ENCODE assay signal across 2 cellular contexts in genomic region chr9:87501806-87502205, GRCh38.
TF ChIP-seq lines count a peak whose summit lies in the region.

No MANE protein-coding gene starts in this region.

TF ChIP-seq in K562, 482 proteins besides CTCF, POLR2A, EP300 and RAD21:
- TF ChIP-seq ETV1 (tag; conservative IDR thresholded peaks at IDR 0.05; ENCODE audit: low read depth) (no peak), RCOR1 (IDR thresholded peaks at IDR 0.05; ENCODE audit: borderline replicate concordance in 1 of 2, low read depth in 2 of 2, low read length in 2 of 2) (no peak), HIVEP1 (CRISPR knock-in tag; IDR thresholded peaks at IDR 0.05) (no peak), ETV6 (IDR thresholded peaks at IDR 0.05; ENCODE audit: borderline replicate concordance in 1 of 2, low read depth in 2 of 2, low read length in 1 of 2) (no peak), ETV6 (CRISPR knock-in tag; IDR thresholded peaks at IDR 0.05; ENCODE audit: borderline replicate concordance) (no peak)
- TF ChIP-seq, protein P1, sequence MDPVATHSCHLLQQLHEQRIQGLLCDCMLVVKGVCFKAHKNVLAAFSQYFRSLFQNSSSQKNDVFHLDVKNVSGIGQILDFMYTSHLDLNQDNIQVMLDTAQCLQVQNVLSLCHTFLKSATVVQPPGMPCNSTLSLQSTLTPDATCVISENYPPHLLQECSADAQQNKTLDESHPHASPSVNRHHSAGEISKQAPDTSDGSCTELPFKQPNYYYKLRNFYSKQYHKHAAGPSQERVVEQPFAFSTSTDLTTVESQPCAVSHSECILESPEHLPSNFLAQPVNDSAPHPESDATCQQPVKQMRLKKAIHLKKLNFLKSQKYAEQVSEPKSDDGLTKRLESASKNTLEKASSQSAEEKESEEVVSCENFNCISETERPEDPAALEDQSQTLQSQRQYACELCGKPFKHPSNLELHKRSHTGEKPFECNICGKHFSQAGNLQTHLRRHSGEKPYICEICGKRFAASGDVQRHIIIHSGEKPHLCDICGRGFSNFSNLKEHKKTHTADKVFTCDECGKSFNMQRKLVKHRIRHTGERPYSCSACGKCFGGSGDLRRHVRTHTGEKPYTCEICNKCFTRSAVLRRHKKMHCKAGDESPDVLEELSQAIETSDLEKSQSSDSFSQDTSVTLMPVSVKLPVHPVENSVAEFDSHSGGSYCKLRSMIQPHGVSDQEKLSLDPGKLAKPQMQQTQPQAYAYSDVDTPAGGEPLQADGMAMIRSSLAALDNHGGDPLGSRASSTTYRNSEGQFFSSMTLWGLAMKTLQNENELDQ (CRISPR knock-in tag; IDR thresholded peaks at IDR 0.05; ENCODE audit: borderline replicate concordance) = no peak

TF ChIP-seq in HepG2, 621 proteins besides CTCF, POLR2A, EP300 and RAD21:
- TF ChIP-seq ATF1 (CRISPR knock-in tag; IDR thresholded peaks at IDR 0.05) = no peak
- no peak for TF ChIP-seq HOXD1 (CRISPR knock-in tag; IDR thresholded peaks at IDR 0.05)
- TF ChIP-seq MIER2 (CRISPR knock-in tag; IDR thresholded peaks at IDR 0.05) = no peak
- TF ChIP-seq CHD2 (IDR thresholded peaks at IDR 0.05; ENCODE audit: low read depth, low read length) = no peak
- no peak for TF ChIP-seq ONECUT2 (CRISPR knock-in tag; IDR thresholded peaks at IDR 0.05)
- no peak for TF ChIP-seq ZNF777 (CRISPR knock-in tag; IDR thresholded peaks at IDR 0.05)
- TF ChIP-seq, protein P2, sequence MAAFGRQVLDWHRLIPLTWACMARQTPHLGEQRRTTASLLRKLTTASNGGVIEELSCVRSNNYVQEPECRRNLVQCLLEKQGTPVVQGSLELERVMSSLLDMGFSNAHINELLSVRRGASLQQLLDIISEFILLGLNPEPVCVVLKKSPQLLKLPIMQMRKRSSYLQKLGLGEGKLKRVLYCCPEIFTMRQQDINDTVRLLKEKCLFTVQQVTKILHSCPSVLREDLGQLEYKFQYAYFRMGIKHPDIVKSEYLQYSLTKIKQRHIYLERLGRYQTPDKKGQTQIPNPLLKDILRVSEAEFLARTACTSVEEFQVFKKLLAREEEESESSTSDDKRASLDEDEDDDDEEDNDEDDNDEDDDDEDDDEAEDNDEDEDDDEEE (CRISPR knock-in tag; IDR thresholded peaks at IDR 0.05) = no peak
- TF ChIP-seq EED (CRISPR knock-in tag; IDR thresholded peaks at IDR 0.05) = no peak
- TF ChIP-seq NFE2 (CRISPR knock-in tag; IDR thresholded peaks at IDR 0.05) = no peak
- TF ChIP-seq, protein P3, sequence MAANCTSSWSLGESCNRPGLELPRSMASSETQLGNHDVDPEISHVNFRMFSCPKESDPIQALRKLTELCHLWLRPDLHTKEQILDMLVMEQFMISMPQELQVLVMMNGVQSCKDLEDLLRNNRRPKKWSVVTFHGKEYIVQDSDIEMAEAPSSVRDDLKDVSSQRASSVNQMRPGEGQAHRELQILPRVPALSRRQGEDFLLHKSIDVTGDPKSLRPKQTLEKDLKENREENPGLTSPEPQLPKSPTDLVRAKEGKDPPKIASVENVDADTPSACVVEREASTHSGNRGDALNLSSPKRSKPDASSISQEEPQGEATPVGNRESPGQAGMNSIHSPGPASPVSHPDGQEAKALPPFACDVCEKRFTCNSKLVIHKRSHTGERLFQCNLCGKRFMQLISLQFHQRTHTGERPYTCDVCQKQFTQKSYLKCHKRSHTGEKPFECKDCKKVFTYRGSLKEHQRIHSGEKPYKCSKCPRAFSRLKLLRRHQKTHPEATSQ (CRISPR knock-in tag; IDR thresholded peaks at IDR 0.05; ENCODE audit: borderline replicate concordance) = no peak
- TF ChIP-seq, protein P4, sequence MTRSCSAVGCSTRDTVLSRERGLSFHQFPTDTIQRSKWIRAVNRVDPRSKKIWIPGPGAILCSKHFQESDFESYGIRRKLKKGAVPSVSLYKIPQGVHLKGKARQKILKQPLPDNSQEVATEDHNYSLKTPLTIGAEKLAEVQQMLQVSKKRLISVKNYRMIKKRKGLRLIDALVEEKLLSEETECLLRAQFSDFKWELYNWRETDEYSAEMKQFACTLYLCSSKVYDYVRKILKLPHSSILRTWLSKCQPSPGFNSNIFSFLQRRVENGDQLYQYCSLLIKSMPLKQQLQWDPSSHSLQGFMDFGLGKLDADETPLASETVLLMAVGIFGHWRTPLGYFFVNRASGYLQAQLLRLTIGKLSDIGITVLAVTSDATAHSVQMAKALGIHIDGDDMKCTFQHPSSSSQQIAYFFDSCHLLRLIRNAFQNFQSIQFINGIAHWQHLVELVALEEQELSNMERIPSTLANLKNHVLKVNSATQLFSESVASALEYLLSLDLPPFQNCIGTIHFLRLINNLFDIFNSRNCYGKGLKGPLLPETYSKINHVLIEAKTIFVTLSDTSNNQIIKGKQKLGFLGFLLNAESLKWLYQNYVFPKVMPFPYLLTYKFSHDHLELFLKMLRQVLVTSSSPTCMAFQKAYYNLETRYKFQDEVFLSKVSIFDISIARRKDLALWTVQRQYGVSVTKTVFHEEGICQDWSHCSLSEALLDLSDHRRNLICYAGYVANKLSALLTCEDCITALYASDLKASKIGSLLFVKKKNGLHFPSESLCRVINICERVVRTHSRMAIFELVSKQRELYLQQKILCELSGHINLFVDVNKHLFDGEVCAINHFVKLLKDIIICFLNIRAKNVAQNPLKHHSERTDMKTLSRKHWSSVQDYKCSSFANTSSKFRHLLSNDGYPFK (CRISPR knock-in tag; IDR thresholded peaks at IDR 0.05; ENCODE audit: borderline replicate concordance) = no peak
- no peak for TF ChIP-seq DNMT1 (CRISPR knock-in tag; IDR thresholded peaks at IDR 0.05)
- TF ChIP-seq, protein P5, sequence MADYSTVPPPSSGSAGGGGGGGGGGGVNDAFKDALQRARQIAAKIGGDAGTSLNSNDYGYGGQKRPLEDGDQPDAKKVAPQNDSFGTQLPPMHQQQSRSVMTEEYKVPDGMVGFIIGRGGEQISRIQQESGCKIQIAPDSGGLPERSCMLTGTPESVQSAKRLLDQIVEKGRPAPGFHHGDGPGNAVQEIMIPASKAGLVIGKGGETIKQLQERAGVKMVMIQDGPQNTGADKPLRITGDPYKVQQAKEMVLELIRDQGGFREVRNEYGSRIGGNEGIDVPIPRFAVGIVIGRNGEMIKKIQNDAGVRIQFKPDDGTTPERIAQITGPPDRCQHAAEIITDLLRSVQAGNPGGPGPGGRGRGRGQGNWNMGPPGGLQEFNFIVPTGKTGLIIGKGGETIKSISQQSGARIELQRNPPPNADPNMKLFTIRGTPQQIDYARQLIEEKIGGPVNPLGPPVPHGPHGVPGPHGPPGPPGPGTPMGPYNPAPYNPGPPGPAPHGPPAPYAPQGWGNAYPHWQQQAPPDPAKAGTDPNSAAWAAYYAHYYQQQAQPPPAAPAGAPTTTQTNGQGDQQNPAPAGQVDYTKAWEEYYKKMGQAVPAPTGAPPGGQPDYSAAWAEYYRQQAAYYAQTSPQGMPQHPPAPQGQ (CRISPR knock-in tag; IDR thresholded peaks at IDR 0.05; ENCODE audit: borderline replicate concordance) = no peak
- no peak for TF ChIP-seq CREB1 (IDR thresholded peaks at IDR 0.05)
- TF ChIP-seq CREB1 (CRISPR knock-in tag; IDR thresholded peaks at IDR 0.05) = no peak
- TF ChIP-seq MYNN (CRISPR knock-in tag; IDR thresholded peaks at IDR 0.05; ENCODE audit: low read depth) = no peak
- no peak for TF ChIP-seq ZBTB7B (CRISPR knock-in tag; IDR thresholded peaks at IDR 0.05)
- TF ChIP-seq TEAD2 (CRISPR knock-in tag; IDR thresholded peaks at IDR 0.05) = no peak
- TF ChIP-seq, protein P6, sequence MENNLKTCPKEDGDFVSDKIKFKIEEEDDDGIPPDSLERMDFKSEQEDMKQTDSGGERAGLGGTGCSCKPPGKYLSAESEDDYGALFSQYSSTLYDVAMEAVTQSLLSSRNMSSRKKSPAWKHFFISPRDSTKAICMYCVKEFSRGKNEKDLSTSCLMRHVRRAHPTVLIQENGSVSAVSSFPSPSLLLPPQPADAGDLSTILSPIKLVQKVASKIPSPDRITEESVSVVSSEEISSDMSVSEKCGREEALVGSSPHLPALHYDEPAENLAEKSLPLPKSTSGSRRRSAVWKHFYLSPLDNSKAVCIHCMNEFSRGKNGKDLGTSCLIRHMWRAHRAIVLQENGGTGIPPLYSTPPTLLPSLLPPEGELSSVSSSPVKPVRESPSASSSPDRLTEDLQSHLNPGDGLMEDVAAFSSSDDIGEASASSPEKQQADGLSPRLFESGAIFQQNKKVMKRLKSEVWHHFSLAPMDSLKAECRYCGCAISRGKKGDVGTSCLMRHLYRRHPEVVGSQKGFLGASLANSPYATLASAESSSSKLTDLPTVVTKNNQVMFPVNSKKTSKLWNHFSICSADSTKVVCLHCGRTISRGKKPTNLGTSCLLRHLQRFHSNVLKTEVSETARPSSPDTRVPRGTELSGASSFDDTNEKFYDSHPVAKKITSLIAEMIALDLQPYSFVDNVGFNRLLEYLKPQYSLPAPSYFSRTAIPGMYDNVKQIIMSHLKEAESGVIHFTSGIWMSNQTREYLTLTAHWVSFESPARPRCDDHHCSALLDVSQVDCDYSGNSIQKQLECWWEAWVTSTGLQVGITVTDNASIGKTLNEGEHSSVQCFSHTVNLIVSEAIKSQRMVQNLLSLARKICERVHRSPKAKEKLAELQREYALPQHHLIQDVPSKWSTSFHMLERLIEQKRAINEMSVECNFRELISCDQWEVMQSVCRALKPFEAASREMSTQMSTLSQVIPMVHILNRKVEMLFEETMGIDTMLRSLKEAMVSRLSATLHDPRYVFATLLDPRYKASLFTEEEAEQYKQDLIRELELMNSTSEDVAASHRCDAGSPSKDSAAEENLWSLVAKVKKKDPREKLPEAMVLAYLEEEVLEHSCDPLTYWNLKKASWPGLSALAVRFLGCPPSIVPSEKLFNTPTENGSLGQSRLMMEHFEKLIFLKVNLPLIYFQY (CRISPR knock-in tag; IDR thresholded peaks at IDR 0.05; ENCODE audit: borderline replicate concordance) = no peak
- TF ChIP-seq MIER3 (CRISPR knock-in tag; IDR thresholded peaks at IDR 0.05; ENCODE audit: borderline replicate concordance) = no peak
- no peak for TF ChIP-seq ZFP90 (CRISPR knock-in tag; IDR thresholded peaks at IDR 0.05; ENCODE audit: borderline replicate concordance)
